In the genomic region with DNA sequence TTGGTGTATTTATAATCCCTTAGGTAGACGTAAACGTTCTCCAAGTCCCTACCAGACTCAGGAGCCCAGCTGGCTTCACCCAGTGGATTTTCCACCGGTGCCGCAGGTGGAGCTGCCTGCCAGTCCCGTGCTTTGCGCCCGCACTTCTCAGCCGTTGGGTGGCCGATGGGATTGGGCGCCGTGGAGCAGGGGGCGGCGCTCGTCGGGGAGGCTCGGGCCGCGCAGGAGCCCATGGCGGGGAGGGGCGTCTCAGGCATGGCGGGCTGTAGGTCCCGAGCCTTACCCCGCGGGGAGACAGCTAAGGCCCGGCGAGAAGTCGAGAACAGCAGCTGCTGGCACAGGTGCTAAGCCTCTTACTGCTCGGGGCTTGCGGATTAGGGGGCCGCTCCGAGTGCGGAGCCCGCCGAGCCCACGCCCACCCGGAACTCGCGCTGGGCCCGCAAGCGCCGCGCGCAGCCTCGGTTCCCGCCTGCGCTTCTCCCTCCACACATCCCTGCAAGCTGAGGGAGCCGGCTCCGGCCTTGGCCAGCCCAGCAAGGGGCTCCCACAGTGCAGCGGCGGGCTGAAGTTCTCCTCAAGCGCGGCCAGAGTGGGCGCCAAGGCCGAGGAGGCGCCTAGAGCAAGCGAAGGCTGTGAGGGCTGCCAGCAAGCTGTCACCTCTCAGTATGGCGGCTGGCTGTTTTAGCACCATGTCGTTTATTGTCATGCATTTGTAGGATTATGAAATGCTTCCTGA, we compare ENCODE assay signal across 8 cellular contexts. TPM values are rescaled to one million over a fixed set of nuclear protein-coding genes. Genes with fewer than 3 reads are reported as not detected.
DNase-seq lines count a peak whose midpoint lies in the region; ATAC-seq, FAIRE-seq and TF ChIP-seq lines count a peak whose summit lies in the region.

No MANE protein-coding gene starts in this region.

- no peak overlapping the region for H3K27ac ChIP-seq in endothelial cell of umbilical vein (ENCODE audit: insufficient read depth, low read depth, low read length)

- dilution Hi-C loops in endothelial cell of umbilical vein (cut with MboI; ENCODE audit: extremely low pct_ligation_motif_present, low sequenced_read_pairs): no loop called here

- peak; percentile 1 for DNase-seq in GM04504 (ENCODE audit: low read depth)
- peak; percentile 82 for DNase-seq in NCI-H82 treated with DMSO at 0.1 percent for 48 hours (lab: John Stamatoyannopoulos, UW; ENCODE audit: unreplicated experiment)
- DNase-seq in activated CD8-positive, alpha-beta memory T cell treated with anti-CD3 and anti-CD28 coated beads, Interleukin-2, amount 10 ng/mL, durations not matched to agents 7 days and 5 days: peak; percentile 83
- DNase-seq in endothelial cell of umbilical vein (ENCODE audit: low read depth, low spot score): peak; percentile 71
- peak; percentile 65 for DNase-seq in mucosa of gallbladder (ENCODE audit: low spot score)
- peak; percentile 61 for DNase-seq in stimulated activated CD8-positive, alpha-beta memory T cell treated with anti-CD3 and anti-CD28 coated beads, Interleukin-4, amount 100 ng/mL, for 24 hours (ENCODE audit: low read depth)
- no peak for DNase-seq in COLO829 (ENCODE audit: low spot score)

- peak overlapping the region; percentile 32 for H3K4me2 ChIP-seq in endothelial cell of umbilical vein (ENCODE audit: insufficient read depth, low read length)

- peaks cover 47% of the 10 kb centered on the region for H3K4me1 Mint-ChIP-seq in activated CD8-positive, alpha-beta memory T cell treated with anti-CD3 and anti-CD28 coated beads, Interleukin-2, amount 10 ng/mL, durations not matched to agents 7 days and 5 days

- peak; percentile 42 for ATAC-seq in HG02852 (IDR thresholded peaks at IDR 0.05; ENCODE audit: unreplicated experiment)
- ATAC-seq in activated CD8-positive, alpha-beta memory T cell treated with anti-CD3 and anti-CD28 coated beads, Interleukin-2, amount 10 ng/mL, durations not matched to agents 7 days and 5 days: peak; percentile 73

- FAIRE-seq in endothelial cell of umbilical vein (lab: Jason Lieb, UNC): peak; percentile 67

- peak overlapping the region; percentile 27 to 56 (median 29) for H3K4me3 ChIP-seq in endothelial cell of umbilical vein (replicated peaks in 1 of 3; ENCODE audit: insufficient read depth in 1 of 3, low read depth in 1 of 3, low read length in 3 of 3)

- CTCF ChIA-PET in activated CD8-positive, alpha-beta memory T cell treated with anti-CD3 and anti-CD28 coated beads, Interleukin-2, amount 10 ng/mL, durations not matched to agents 7 days and 5 days (lab: Charles Lee): interaction anchor here (0.7 to 5.3 kb wide), 8 partner anchors 9 to 150 kb away, joined by 3 to 48 read pairs (median 4); no protein-coding TSS in a partner anchor
- CTCF ChIA-PET in endothelial cell of umbilical vein (lab: Charles Lee): interaction anchor here (0.7 to 2.0 kb wide), 5 partner anchors 15 to 150 kb away, joined by 3 to 7 read pairs (median 4); partner anchors contain the start of gene TRIM27

- no peaks in the 10 kb centered on the region for H3K79me2 ChIP-seq in endothelial cell of umbilical vein (ENCODE audit: control insufficient read depth, insufficient read depth, low read length)

- no TSS peak for BruUV-seq in endothelial cell of umbilical vein (replicated peaks; lab: Mats Ljungman, UMichigan)

- H3K36me3 Mint-ChIP-seq in activated CD8-positive, alpha-beta memory T cell treated with anti-CD3 and anti-CD28 coated beads, Interleukin-2, amount 10 ng/mL, durations not matched to agents 7 days and 5 days: peaks cover 3% of the 10 kb centered on the region

- no peaks in the 10 kb centered on the region for H4K20me1 ChIP-seq in endothelial cell of umbilical vein (replicated peaks; ENCODE audit: control insufficient read depth, extremely low read depth, insufficient read depth, low read length)

- H3K4me1 ChIP-seq in endothelial cell of umbilical vein (ENCODE audit: control insufficient read depth, extremely low read depth, insufficient read depth, low read length): peaks cover 16% of the 10 kb centered on the region

- peaks cover 3% of the 10 kb centered on the region for H3K27me3 Mint-ChIP-seq in activated CD8-positive, alpha-beta memory T cell treated with anti-CD3 and anti-CD28 coated beads, Interleukin-2, amount 10 ng/mL, durations not matched to agents 7 days and 5 days

- TF ChIP-seq POLR2A in endothelial cell of umbilical vein (IDR thresholded peaks at IDR 0.05; ENCODE audit: low read depth, low read length): no peak

- TF ChIP-seq CTCF in endothelial cell of umbilical vein (IDR thresholded peaks at IDR 0.05; ENCODE audit: extremely low read depth in 1 of 2, insufficient read depth in 1 of 2, low read depth in 1 of 2, low read length in 2 of 2): no peak

- intact Hi-C loops in endothelial cell of umbilical vein (cut with micrococcal nuclease): loop anchor here (1.0 kb wide), 1 partner anchor 29 kb away; no protein-coding TSS in a partner anchor

- peaks cover 3% of the 10 kb centered on the region for H3K9me3 Mint-ChIP-seq in activated CD8-positive, alpha-beta memory T cell treated with anti-CD3 and anti-CD28 coated beads, Interleukin-2, amount 10 ng/mL, durations not matched to agents 7 days and 5 days (ENCODE audit: low read depth)

- peak overlapping the region; percentile 39 for H3K9ac ChIP-seq in endothelial cell of umbilical vein (replicated peaks; ENCODE audit: extremely low read depth, insufficient read depth, low read length)

- H3K9me1 ChIP-seq in endothelial cell of umbilical vein (replicated peaks; ENCODE audit: control insufficient read depth, extremely low read depth, insufficient read depth, low read length): no peaks in the 10 kb centered on the region

- H3K4me3 Mint-ChIP-seq in activated CD8-positive, alpha-beta memory T cell treated with anti-CD3 and anti-CD28 coated beads, Interleukin-2, amount 10 ng/mL, durations not matched to agents 7 days and 5 days: peak overlapping the region; percentile 83

- peak overlapping the region; percentile 92 for H2AFZ ChIP-seq in endothelial cell of umbilical vein (ENCODE audit: low read depth, low read length)

- no peaks in the 10 kb centered on the region for H3K27me3 ChIP-seq in endothelial cell of umbilical vein (ENCODE audit: control insufficient read depth in 2 of 2, insufficient read depth in 2 of 2, low read length in 2 of 2)

- no peaks in the 10 kb centered on the region for H3K9me3 ChIP-seq in endothelial cell of umbilical vein (replicated peaks; ENCODE audit: control insufficient read depth, insufficient read depth, low read length)

- POLR2A ChIA-PET in endothelial cell of umbilical vein (lab: Charles Lee): no interaction called here

- no peaks in the 10 kb centered on the region for H3K36me3 ChIP-seq in endothelial cell of umbilical vein (ENCODE audit: control insufficient read depth in 2 of 2, extremely low read depth in 1 of 2, insufficient read depth in 2 of 2, low read length in 2 of 2)

- peak overlapping the region; percentile 95 for H3K27ac Mint-ChIP-seq in activated CD8-positive, alpha-beta memory T cell treated with anti-CD3 and anti-CD28 coated beads, Interleukin-2, amount 10 ng/mL, durations not matched to agents 7 days and 5 days

TF ChIP-seq in endothelial cell of umbilical vein, 7 proteins besides CTCF, POLR2A, EP300 and RAD21:
- TF ChIP-seq, protein P1, sequence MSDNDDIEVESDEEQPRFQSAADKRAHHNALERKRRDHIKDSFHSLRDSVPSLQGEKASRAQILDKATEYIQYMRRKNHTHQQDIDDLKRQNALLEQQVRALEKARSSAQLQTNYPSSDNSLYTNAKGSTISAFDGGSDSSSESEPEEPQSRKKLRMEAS (IDR thresholded peaks at IDR 0.05; ENCODE audit: insufficient read depth, insufficient read length): no peak
- peak; percentile 29 for TF ChIP-seq POLR2AphosphoS5 (IDR thresholded peaks at IDR 0.05; ENCODE audit: insufficient read depth, low read depth, low read length)

RNA-seq across cellular contexts. Expression of gene TRIM27, which starts 57.3 kb away (rescaled TPM):
- 10 to 100 TPM; 52.5 to 62.9 TPM for total RNA-seq in activated CD8-positive, alpha-beta memory T cell treated with anti-CD3 and anti-CD28 coated beads, Interleukin-2, amount 10 ng/mL, durations not matched to agents 7 days and 5 days
- 67.5 and 69.2 TPM in 2 replicates for total RNA-seq in endothelial cell of umbilical vein
- 67.1 and 71.9 TPM in 2 replicates for polyA plus RNA-seq in endothelial cell of umbilical vein
- polyA plus RNA-seq in endothelial cell of umbilical vein (2011; cell fraction: cytosol; rRNA removed): 46.7 and 47.8 TPM in 2 replicates
- 101 and 124 TPM in 2 replicates for polyA plus RNA-seq in endothelial cell of umbilical vein (2011; cell fraction: nucleus; rRNA removed)
- 38.5 and 44.5 TPM in 2 replicates for polyA plus RNA-seq in endothelial cell of umbilical vein (2012)
- 97.6 and 98.7 TPM in 2 replicates for polyA minus RNA-seq in endothelial cell of umbilical vein
- 76.8 TPM for polyA minus RNA-seq in endothelial cell of umbilical vein (2011; cell fraction: cytosol; rRNA and poly(A)+ RNA removed)
- 57.8 and 68.6 TPM in 2 replicates for polyA minus RNA-seq in endothelial cell of umbilical vein (2011; cell fraction: nucleus; rRNA and poly(A)+ RNA removed)
- total RNA-seq in mucosa of gallbladder: 42.4 TPM
